ENCODE assay signal across 8 cellular contexts in genomic region chr6:107957909-107958688, GRCh38. TPM values are rescaled to one million over a fixed set of nuclear protein-coding genes. Genes with fewer than 3 reads are reported as not detected.
DNase-seq lines count a peak whose midpoint lies in the region; ATAC-seq and TF ChIP-seq lines count a peak whose summit lies in the region.

TSS of gene SEC63 (minus strand) at chr6:107958208. CDS start at chr6:107958009, 199 bp downstream.

- no TSS peak for BruUV-seq in Caco-2 (replicated peaks; lab: Mats Ljungman, UMichigan)

- peak within 1 kb of the TSS; percentile 92 for H3K4me3 Mint-ChIP-seq in Caco-2 (ENCODE audit: unreplicated experiment)
- H3K4me3 Mint-ChIP-seq in effector memory CD8-positive, alpha-beta T cell = peak within 1 kb of the TSS; percentile 90 to 99

- peak within 1 kb of the TSS; percentile 72 for H3K9ac ChIP-seq in mesendoderm (ENCODE audit: low read length)

- CTCF ChIA-PET in Caco-2 (lab: Charles Lee) = interaction anchor here (0.6 kb wide), 1 partner anchor 27 kb away, joined by 5 read pairs; no protein-coding TSS in a partner anchor

- intact Hi-C loops in Caco-2 (cut with micrococcal nuclease; ENCODE audit: unreplicated experiment) = no loop called here

- peak within 1 kb of the TSS; percentile 89 for H3K4ac ChIP-seq in mesendoderm (ENCODE audit: low read depth, low read length)

- H3K36me3 Mint-ChIP-seq in Caco-2 (ENCODE audit: insufficient read depth, unreplicated experiment) = peaks cover 8% of the 10 kb centered on the region
- peaks cover 14% of the 10 kb centered on the region for H3K36me3 Mint-ChIP-seq in effector memory CD8-positive, alpha-beta T cell (ENCODE audit: insufficient read depth)

- peak; percentile 94 for ATAC-seq in GM21381 (IDR thresholded peaks at IDR 0.05; ENCODE audit: unreplicated experiment)
- ATAC-seq in effector memory CD8-positive, alpha-beta T cell (replicated peaks) = peak; percentile 95

- peak within 1 kb of the TSS; percentile 85 for H3K18ac ChIP-seq in mesendoderm (ENCODE audit: low read length)

- H3K4me3 ChIP-seq in Caco-2 (ENCODE audit: low read depth, low read length) = peak within 1 kb of the TSS; percentile 67
- peak within 1 kb of the TSS; percentile 75 for H3K4me3 ChIP-seq in mesendoderm (ENCODE audit: low read length)

- no peak within 1 kb of the TSS for H4K5ac ChIP-seq in mesendoderm (ENCODE audit: low read length)

- H4K8ac ChIP-seq in mesendoderm (ENCODE audit: low read depth, low read length) = no peak within 1 kb of the TSS

- H3K56ac ChIP-seq in mesendoderm (ENCODE audit: low read length) = peak within 1 kb of the TSS; percentile 97

- no peak within 1 kb of the TSS for H2BK120ac ChIP-seq in mesendoderm (ENCODE audit: low read depth, low read length)

- POLR2A ChIA-PET in Caco-2 (lab: Charles Lee) = interaction anchor here (0.6 to 1.3 kb wide), 12 partner anchors 18 to 1136 kb away, joined by 3 to 13 read pairs (median 4); partner anchors contain the start of genes AFG1L, BEND3 and SNX3

- H3K4me1 Mint-ChIP-seq in Caco-2 (ENCODE audit: low read depth, unreplicated experiment) = peaks cover 7% of the 10 kb centered on the region
- H3K4me1 Mint-ChIP-seq in effector memory CD8-positive, alpha-beta T cell (ENCODE audit: low read depth in 2 of 2) = peaks cover 20 to 25% of the 10 kb centered on the region in 2 donors

- TF ChIP-seq CTCF in Caco-2 (IDR thresholded peaks at IDR 0.05; ENCODE audit: insufficient read depth in 1 of 2, low read depth in 1 of 2, low read length in 1 of 2, severe bottlenecking in 1 of 2, unreplicated experiment in 1 of 2) = no peak

- H3K9me3 ChIP-seq in Caco-2 = no peaks in the 10 kb centered on the region

- DNase-seq in Caco-2 (peak; percentile 97), HUDEP-2 (lab: John Stamatoyannopoulos, UW; ENCODE audit: unreplicated experiment in 76 of 76) (peak; percentile 53 to 100 (median 98)), NOMO-1 treated with dmso at 0.1 percent for 144 hours (lab: John Stamatoyannopoulos, UW; ENCODE audit: unreplicated experiment) (peak; percentile 93), mesendoderm (peak; percentile 98)
- peak; percentile 89 to 96 (median 93) for DNase-seq in activated CD8-positive, alpha-beta memory T cell treated with anti-CD3 and anti-CD28 coated beads for 48 hours (ENCODE audit: low read depth in 2 of 3, low spot score in 2 of 3)
- peak; percentile 96 to 97 (median 96) for DNase-seq in effector memory CD8-positive, alpha-beta T cell
- peak; percentile 94 for DNase-seq in stimulated activated CD8-positive, alpha-beta memory T cell treated with anti-CD3 and anti-CD28 coated beads, Interleukin-12 subunit alpha, Interleukin-12 subunit beta, amount 100 ng/mL, for 4 hours (ENCODE audit: low read depth)

- no peak within 1 kb of the TSS for H2BK5ac ChIP-seq in mesendoderm (ENCODE audit: low read length)

- H2AK5ac ChIP-seq in mesendoderm (ENCODE audit: low read length) = no peak within 1 kb of the TSS

- H3K79me2 ChIP-seq in mesendoderm (ENCODE audit: control insufficient read depth, insufficient read depth, low read length) = peaks cover 35% of the 10 kb centered on the region

- H3K23ac ChIP-seq in mesendoderm (ENCODE audit: low read length) = peak within 1 kb of the TSS; percentile 90

- no CpG with 5 or more reads among the region's 69 CpGs for WGBS in mesendoderm (ENCODE audit: extremely low coverage, insufficient coverage, low lambda C conversion rate)

- no peak within 1 kb of the TSS for H2BK15ac ChIP-seq in mesendoderm (replicated peaks; ENCODE audit: low read depth)

- no peaks in the 10 kb centered on the region for H3K79me1 ChIP-seq in mesendoderm (ENCODE audit: low read length)

- H3K27ac ChIP-seq in mesendoderm (ENCODE audit: low read depth, low read length) = peak within 1 kb of the TSS; percentile 42

- H3K27me3 Mint-ChIP-seq in Caco-2 (ENCODE audit: insufficient read depth, unreplicated experiment) = no peaks in the 10 kb centered on the region
- no peaks in the 10 kb centered on the region for H3K27me3 Mint-ChIP-seq in effector memory CD8-positive, alpha-beta T cell

- H3K36me3 ChIP-seq in Caco-2 (ENCODE audit: control insufficient read depth, insufficient read depth, low read length) (no peaks in the 10 kb centered on the region), mesendoderm (ENCODE audit: control insufficient read depth, insufficient read depth, low read length) (no peaks in the 10 kb centered on the region)

- peak within 1 kb of the TSS; percentile 93 for H3K27ac Mint-ChIP-seq in Caco-2 (ENCODE audit: unreplicated experiment)
- peak within 1 kb of the TSS; percentile 91 to 95 for H3K27ac Mint-ChIP-seq in effector memory CD8-positive, alpha-beta T cell

- H3K27me3 ChIP-seq in Caco-2 (replicated peaks; ENCODE audit: control insufficient read depth, insufficient read depth, low read length) (no peaks in the 10 kb centered on the region), mesendoderm (ENCODE audit: insufficient read depth, low read length, poor library complexity) (no peaks in the 10 kb centered on the region)

- H3K4me2 ChIP-seq in mesendoderm (ENCODE audit: low read length) = peak within 1 kb of the TSS; percentile 47

- 0 out of 2 replicates have a peak, but pooled peaks cover 4% of the 10 kb centered on the region for H3K4me1 ChIP-seq in Caco-2
- no peaks in the 10 kb centered on the region for H3K4me1 ChIP-seq in mesendoderm (ENCODE audit: control insufficient read depth, low read depth, low read length)

- no peaks in the 10 kb centered on the region for H3K9me3 Mint-ChIP-seq in Caco-2 (ENCODE audit: unreplicated experiment)
- H3K9me3 Mint-ChIP-seq in effector memory CD8-positive, alpha-beta T cell = no peaks in the 10 kb centered on the region

RNA-seq across cellular contexts. Expression of gene SEC63, which starts in this region (rescaled TPM):
- 119 and 124 TPM in 2 replicates for total RNA-seq in Caco-2 (2022)
- 58.7 TPM for polyA plus RNA-seq in mesendoderm (2013, experiment 1 of 2)
- 59.4 TPM for polyA plus RNA-seq in mesendoderm (2013, experiment 2 of 2)

Comparison
In these comparisons a context has a peak if more than half of its experiments do, and no peak if none do; other contexts are left out.
1. Peak in every context shown above with its lines: DNase-seq, ATAC-seq, H3K4me3 ChIP-seq and H3K27ac ChIP-seq.